ENCODE assay signal across 26 cellular contexts in the genomic region with DNA sequence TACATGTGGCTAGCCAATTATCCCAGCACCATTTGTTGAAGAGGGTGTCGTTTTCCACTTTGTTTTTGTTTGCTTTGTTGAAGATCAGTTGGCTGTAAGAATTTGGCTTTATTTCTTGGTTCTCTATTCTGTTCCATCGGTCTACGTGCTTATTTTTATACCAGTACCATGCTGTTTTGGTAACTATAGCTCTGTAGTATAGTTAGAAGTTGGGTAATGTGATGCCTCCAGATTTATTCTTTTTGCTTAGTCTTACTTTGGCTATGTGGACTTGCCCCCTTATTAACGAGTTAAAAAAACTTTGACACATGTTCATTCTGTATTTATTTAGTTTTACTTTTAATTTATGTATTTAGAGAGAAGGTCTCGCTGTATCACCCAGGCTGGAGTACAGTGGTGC.
"Had no signal": no experiment of that assay in that cellular context is flagged by ENCODE, and none has a peak within 500 bp of the region (broad histone marks: within the 10 kb centered on the region; RNA-seq: fewer than 3 reads in every experiment).

No MANE protein-coding gene starts in this region.

- DNase-seq: cortex of kidney; effector CD8-positive, alpha-beta T cell; effector memory CD8-positive, alpha-beta T cell; endodermal cell; erythroblast; esophagus squamous epithelium; foreskin fibroblast; foreskin melanocyte; gastrocnemius medialis; glutamatergic neuron; head of caudate nucleus; heart right ventricle; hippocampal formation; left cardiac atrium; left lung; left ventricle myocardium superior; lower lobe of right lung; mesenchymal stem cell; mucosa of descending colon; naive B cell; naive thymus-derived CD8-positive, alpha-beta T cell had no signal

- H3K36me3 ChIP-seq: gastrocnemius medialis had no signal

- H3K27ac ChIP-seq: epithelial cell of prostate, esophagus squamous epithelium, gastrocnemius medialis, heart right ventricle, left lung, lower lobe of right lung had no signal

- H3K27me3 ChIP-seq: esophagus squamous epithelium, gastrocnemius medialis, heart right ventricle, left lung had no signal

- FAIRE-seq: endometrium, islet of Langerhans, keratinocyte had no signal

- ATAC-seq: effector memory CD8-positive, alpha-beta T cell; esophagus mucosa; gastrocnemius medialis; heart right ventricle; left cardiac atrium; left lung; left ventricle myocardium superior; lower lobe of right lung; mucosa of descending colon; naive thymus-derived CD8-positive, alpha-beta T cell had no signal

- H3K4me3 ChIP-seq: esophagus squamous epithelium, gastrocnemius medialis, heart right ventricle, left lung, lower lobe of right lung, mucosa of descending colon had no signal

- H3K4me1 ChIP-seq: esophagus squamous epithelium, gastrocnemius medialis, left lung, lower lobe of right lung had no signal

- H3K9me3 ChIP-seq: esophagus squamous epithelium, gastrocnemius medialis, left lung, lower lobe of right lung, mucosa of descending colon had no signal
